ENCODE assay signal across 8 cellular contexts in genomic region chr2:178796079-178796677, GRCh38. TPM values are rescaled to one million over a fixed set of nuclear protein-coding genes. Genes with fewer than 3 reads are reported as not detected.
A peak's percentile ranks its signal among the peaks of the same experiment; 100 is the strongest.
DNase-seq lines count a peak whose midpoint lies in the region; ATAC-seq, FAIRE-seq and TF ChIP-seq lines count a peak whose summit lies in the region.

No MANE protein-coding gene starts in this region.

- DNase-seq in ACHN (peak; percentile 54), GM18507 (ENCODE audit: extremely low spot score, insufficient read length, low read depth) (no peak), NT2/D1 (ENCODE audit: low read depth, low spot score) (peak; percentile 6), epithelial cell of esophagus (ENCODE audit: low read depth) (peak; percentile 63), psoas muscle (no peak), GM19238 (ENCODE audit: insufficient read length, low spot score) (no peak)

- TF ChIP-seq CTCF in epithelial cell of esophagus (IDR thresholded peaks at IDR 0.05; ENCODE audit: insufficient read depth, low read depth, low read length, missing control alignments) = no peak
- peak; percentile 54 for TF ChIP-seq CTCF in psoas muscle (IDR thresholded peaks at IDR 0.05)

- H3K4me3 ChIP-seq in NT2/D1 (ENCODE audit: insufficient read length, low read depth) = no peak overlapping the region
- H3K4me3 ChIP-seq in epithelial cell of esophagus (ENCODE audit: low read length) = no peak overlapping the region
- peak overlapping the region; percentile 80 for H3K4me3 ChIP-seq in psoas muscle

- no peaks in the 10 kb centered on the region for H3K4me1 Mint-ChIP-seq in stimulated activated memory B cell treated with anti-CD40 and anti-IgM and Interleukin-4, amounts not matched to agents 10 μg/mL and 1 μg/mL and 100 μg/mL, for 72 hours

- no peaks in the 10 kb centered on the region for H3K9me3 Mint-ChIP-seq in stimulated activated memory B cell treated with anti-CD40 and anti-IgM and Interleukin-4, amounts not matched to agents 10 μg/mL and 1 μg/mL and 100 μg/mL, for 72 hours

- in situ Hi-C loops in ACHN (cut with HindIII; ENCODE audit: low pct_ligation_motif_present, low pct_unique_long_range_greater_than_20kb, low sequenced_read_pairs) = no loop called here

- intact Hi-C loops in psoas muscle (cut with DNase I) = loop anchor here (2.0 to 5.0 kb wide), 2 partner anchors 116 to 119 kb away; no protein-coding TSS in a partner anchor

- peak overlapping the region; percentile 96 for H3K27ac ChIP-seq in psoas muscle

- H3K4me1 ChIP-seq in NT2/D1 (ENCODE audit: insufficient read depth, insufficient read length) (no peaks in the 10 kb centered on the region), psoas muscle (peaks cover 51% of the 10 kb centered on the region)

- H3K27me3 ChIP-seq in NT2/D1 (ENCODE audit: insufficient read depth, insufficient read length) (no peaks in the 10 kb centered on the region), psoas muscle (ENCODE audit: insufficient read depth in 3 of 3, low read length in 2 of 3) (no peaks in the 10 kb centered on the region)

- WGBS in psoas muscle, 3 donors = 86 to 93% (median 86%) methylated on average over 2 of the region's 2 CpGs

- H3K36me3 ChIP-seq in NT2/D1 (ENCODE audit: insufficient read depth, insufficient read length, low read length) = no peaks in the 10 kb centered on the region
- peaks cover 13 to 100% of the 10 kb centered on the region in 2 donors for H3K36me3 ChIP-seq in psoas muscle (ENCODE audit: insufficient read depth in 1 of 2, low read depth in 1 of 2)

- peak; percentile 60 for FAIRE-seq in GM18507 (lab: Jason Lieb, UNC)

- no peaks in the 10 kb centered on the region for H3K27me3 Mint-ChIP-seq in stimulated activated memory B cell treated with anti-CD40 and anti-IgM and Interleukin-4, amounts not matched to agents 10 μg/mL and 1 μg/mL and 100 μg/mL, for 72 hours

- H3K4me3 Mint-ChIP-seq in stimulated activated memory B cell treated with anti-CD40 and anti-IgM and Interleukin-4, amounts not matched to agents 10 μg/mL and 1 μg/mL and 100 μg/mL, for 72 hours = no peak overlapping the region

- H3K36me3 Mint-ChIP-seq in stimulated activated memory B cell treated with anti-CD40 and anti-IgM and Interleukin-4, amounts not matched to agents 10 μg/mL and 1 μg/mL and 100 μg/mL, for 72 hours = peaks cover 50% of the 10 kb centered on the region

- H3K9ac ChIP-seq in NT2/D1 (ENCODE audit: insufficient read length, low read depth) = no peak overlapping the region

- no peaks in the 10 kb centered on the region for H3K9me3 ChIP-seq in NT2/D1 (ENCODE audit: insufficient read depth, low read length)
- H3K9me3 ChIP-seq in psoas muscle = no peaks in the 10 kb centered on the region

- no peak overlapping the region for H3K27ac Mint-ChIP-seq in stimulated activated memory B cell treated with anti-CD40 and anti-IgM and Interleukin-4, amounts not matched to agents 10 μg/mL and 1 μg/mL and 100 μg/mL, for 72 hours

- ATAC-seq in psoas muscle (no peak), GM19351 (IDR thresholded peaks at IDR 0.05; ENCODE audit: unreplicated experiment) (no peak)
- ATAC-seq in stimulated activated memory B cell treated with anti-CD40 and anti-IgM and Interleukin-4, amounts not matched to agents 10 μg/mL and 1 μg/mL and 100 μg/mL, for 72 hours = no peak

RNA-seq across cellular contexts. Expression of gene TTN, which starts 11.0 kb away (rescaled TPM):
- total RNA-seq in psoas muscle = 1,000 to 10,000 TPM; 4,462 to 7,650 (median 6,674) TPM
- polyA plus RNA-seq in psoas muscle = 100 to 1,000 TPM; 137 to 248 (median 173) TPM

Comparison
In these comparisons a context has a peak if more than half of its experiments do, and no peak if none do; other contexts are left out.
1. DNase-seq: peak in ACHN (single experiment), NT2/D1 (single experiment) and epithelial cell of esophagus (single experiment); none in GM18507 (single experiment), psoas muscle (0 of 2) and GM19238 (single experiment).